1 cellular context compared by ENCODE assay signal in the genomic region with DNA sequence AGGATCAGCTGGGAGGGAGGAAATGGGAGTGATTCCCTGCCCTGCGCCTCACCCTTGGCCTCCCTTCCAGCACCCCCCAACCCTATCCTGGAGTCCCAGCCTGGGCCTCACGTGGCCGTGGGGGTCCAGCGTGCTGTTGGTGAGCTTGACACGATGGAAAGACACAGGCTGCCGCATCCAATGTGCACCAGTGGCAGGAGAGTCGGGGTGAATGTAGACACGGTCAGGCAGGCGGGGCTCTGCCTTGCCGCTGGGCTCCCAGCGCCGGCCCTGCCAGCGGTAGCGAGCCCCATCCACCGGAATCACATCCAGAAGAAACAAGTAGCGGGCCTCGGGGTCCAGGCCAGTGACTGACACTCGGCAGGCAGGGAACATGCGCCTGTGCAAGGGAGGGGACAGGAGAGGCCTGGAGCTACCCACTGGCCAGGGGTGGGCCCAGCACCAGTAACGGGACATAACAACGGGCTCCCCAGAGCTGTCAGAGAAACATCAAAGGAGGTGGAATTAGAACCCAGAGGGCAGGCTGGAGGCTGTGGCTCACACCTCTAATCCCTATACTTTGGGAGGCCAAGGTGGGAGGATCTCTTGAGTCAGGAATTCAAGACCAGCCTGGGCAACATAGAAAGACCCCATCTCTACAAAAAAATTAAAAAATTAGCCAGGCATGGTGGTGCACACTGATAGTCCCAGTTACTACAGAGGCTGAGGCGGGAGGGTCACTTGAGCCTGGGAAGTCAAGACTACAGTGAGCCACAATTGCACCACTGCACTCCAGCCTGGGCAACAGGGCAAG.
A peak's percentile ranks its signal among the peaks of the same experiment; 100 is the strongest.
TF ChIP-seq lines count a peak whose summit lies in the region.

No MANE protein-coding gene starts in this region.

TF ChIP-seq in HepG2, 621 proteins besides CTCF, POLR2A, EP300 and RAD21 (continued from another document and continues in another):
- TF ChIP-seq, protein P1, sequence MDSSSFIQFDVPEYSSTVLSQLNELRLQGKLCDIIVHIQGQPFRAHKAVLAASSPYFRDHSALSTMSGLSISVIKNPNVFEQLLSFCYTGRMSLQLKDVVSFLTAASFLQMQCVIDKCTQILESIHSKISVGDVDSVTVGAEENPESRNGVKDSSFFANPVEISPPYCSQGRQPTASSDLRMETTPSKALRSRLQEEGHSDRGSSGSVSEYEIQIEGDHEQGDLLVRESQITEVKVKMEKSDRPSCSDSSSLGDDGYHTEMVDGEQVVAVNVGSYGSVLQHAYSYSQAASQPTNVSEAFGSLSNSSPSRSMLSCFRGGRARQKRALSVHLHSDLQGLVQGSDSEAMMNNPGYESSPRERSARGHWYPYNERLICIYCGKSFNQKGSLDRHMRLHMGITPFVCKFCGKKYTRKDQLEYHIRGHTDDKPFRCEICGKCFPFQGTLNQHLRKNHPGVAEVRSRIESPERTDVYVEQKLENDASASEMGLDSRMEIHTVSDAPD (CRISPR knock-in tag; IDR thresholded peaks at IDR 0.05), result no peak
- TF ChIP-seq, protein P2, sequence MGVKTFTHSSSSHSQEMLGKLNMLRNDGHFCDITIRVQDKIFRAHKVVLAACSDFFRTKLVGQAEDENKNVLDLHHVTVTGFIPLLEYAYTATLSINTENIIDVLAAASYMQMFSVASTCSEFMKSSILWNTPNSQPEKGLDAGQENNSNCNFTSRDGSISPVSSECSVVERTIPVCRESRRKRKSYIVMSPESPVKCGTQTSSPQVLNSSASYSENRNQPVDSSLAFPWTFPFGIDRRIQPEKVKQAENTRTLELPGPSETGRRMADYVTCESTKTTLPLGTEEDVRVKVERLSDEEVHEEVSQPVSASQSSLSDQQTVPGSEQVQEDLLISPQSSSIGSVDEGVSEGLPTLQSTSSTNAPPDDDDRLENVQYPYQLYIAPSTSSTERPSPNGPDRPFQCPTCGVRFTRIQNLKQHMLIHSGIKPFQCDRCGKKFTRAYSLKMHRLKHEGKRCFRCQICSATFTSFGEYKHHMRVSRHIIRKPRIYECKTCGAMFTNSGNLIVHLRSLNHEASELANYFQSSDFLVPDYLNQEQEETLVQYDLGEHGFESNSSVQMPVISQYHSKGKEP (CRISPR knock-in tag; IDR thresholded peaks at IDR 0.05), result no peak
- TF ChIP-seq RAD51 (IDR thresholded peaks at IDR 0.05; ENCODE audit: borderline replicate concordance) (no peak), RCOR2 (CRISPR knock-in tag; IDR thresholded peaks at IDR 0.05) (no peak), ARNTL (CRISPR knock-in tag; IDR thresholded peaks at IDR 0.05) (no peak), ZNF562 (CRISPR knock-in tag; IDR thresholded peaks at IDR 0.05; ENCODE audit: borderline replicate concordance) (no peak), SMAD9 (CRISPR knock-in tag; IDR thresholded peaks at IDR 0.05) (no peak), RBM22 (optimal IDR thresholded peaks at IDR 0.05; ENCODE audit: low read length) (no peak), SKI (IDR thresholded peaks at IDR 0.05; ENCODE audit: partially characterized antibody) (no peak), AKAP8 (CRISPR knock-in tag; IDR thresholded peaks at IDR 0.05) (no peak), HMGA1 (CRISPR knock-in tag; conservative IDR thresholded peaks at IDR 0.05) (no peak), ZNF776 (CRISPR knock-in tag; IDR thresholded peaks at IDR 0.05) (no peak; the same call in 1 of the 2 replicates), SPEN (CRISPR knock-in tag; IDR thresholded peaks at IDR 0.05; ENCODE audit: low read depth) (peak; percentile 67), ZNF124 (CRISPR knock-in tag; IDR thresholded peaks at IDR 0.05) (no peak), PHF20 (CRISPR knock-in tag; IDR thresholded peaks at IDR 0.05) (0 out of 2 replicates have a peak, but pooled peaks have one; percentile 26), AGO2 (optimal IDR thresholded peaks at IDR 0.05; ENCODE audit: low read depth, low read length) (peak; percentile 79), GATA4 (IDR thresholded peaks at IDR 0.05; ENCODE audit: borderline replicate concordance, low read depth) (no peak), NKX3-1 (CRISPR knock-in tag; IDR thresholded peaks at IDR 0.05) (no peak), ASH2L (IDR thresholded peaks at IDR 0.05; ENCODE audit: insufficient read length, low read depth, low read length) (no peak), ZNF343 (CRISPR knock-in tag; IDR thresholded peaks at IDR 0.05) (no peak), ZNF746 (CRISPR knock-in tag; IDR thresholded peaks at IDR 0.05) (0 out of 2 replicates have a peak, but pooled peaks have one; percentile 22), MAFF (IDR thresholded peaks at IDR 0.05; ENCODE audit: low read depth, low read length) (no peak), TAF1 (CRISPR knock-in tag; IDR thresholded peaks at IDR 0.05) (no peak), JUND (CRISPR knock-in tag; IDR thresholded peaks at IDR 0.05) (no peak), KAT2B (IDR thresholded peaks at IDR 0.05; ENCODE audit: borderline replicate concordance, low read depth, low read length) (no peak), ZNF431 (CRISPR knock-in tag; IDR thresholded peaks at IDR 0.05; ENCODE audit: borderline replicate concordance, low read depth) (0 out of 2 replicates have a peak, but pooled peaks have one; percentile 21), ZNF180 (CRISPR knock-in tag; IDR thresholded peaks at IDR 0.05; ENCODE audit: borderline replicate concordance, low read depth) (no peak), KLF16 (CRISPR knock-in tag; IDR thresholded peaks at IDR 0.05) (no peak)
- TF ChIP-seq, protein P3, sequence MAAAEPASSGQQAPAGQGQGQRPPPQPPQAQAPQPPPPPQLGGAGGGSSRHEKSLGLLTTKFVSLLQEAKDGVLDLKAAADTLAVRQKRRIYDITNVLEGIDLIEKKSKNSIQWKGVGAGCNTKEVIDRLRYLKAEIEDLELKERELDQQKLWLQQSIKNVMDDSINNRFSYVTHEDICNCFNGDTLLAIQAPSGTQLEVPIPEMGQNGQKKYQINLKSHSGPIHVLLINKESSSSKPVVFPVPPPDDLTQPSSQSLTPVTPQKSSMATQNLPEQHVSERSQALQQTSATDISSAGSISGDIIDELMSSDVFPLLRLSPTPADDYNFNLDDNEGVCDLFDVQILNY (CRISPR knock-in tag; conservative IDR thresholded peaks at IDR 0.05), result no peak
- TF ChIP-seq, protein P4, sequence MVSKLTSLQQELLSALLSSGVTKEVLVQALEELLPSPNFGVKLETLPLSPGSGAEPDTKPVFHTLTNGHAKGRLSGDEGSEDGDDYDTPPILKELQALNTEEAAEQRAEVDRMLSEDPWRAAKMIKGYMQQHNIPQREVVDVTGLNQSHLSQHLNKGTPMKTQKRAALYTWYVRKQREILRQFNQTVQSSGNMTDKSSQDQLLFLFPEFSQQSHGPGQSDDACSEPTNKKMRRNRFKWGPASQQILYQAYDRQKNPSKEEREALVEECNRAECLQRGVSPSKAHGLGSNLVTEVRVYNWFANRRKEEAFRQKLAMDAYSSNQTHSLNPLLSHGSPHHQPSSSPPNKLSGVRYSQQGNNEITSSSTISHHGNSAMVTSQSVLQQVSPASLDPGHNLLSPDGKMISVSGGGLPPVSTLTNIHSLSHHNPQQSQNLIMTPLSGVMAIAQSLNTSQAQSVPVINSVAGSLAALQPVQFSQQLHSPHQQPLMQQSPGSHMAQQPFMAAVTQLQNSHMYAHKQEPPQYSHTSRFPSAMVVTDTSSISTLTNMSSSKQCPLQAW (CRISPR knock-in tag; IDR thresholded peaks at IDR 0.05), result peak; percentile 35; the same call in 1 of the 2 replicates
- TF ChIP-seq, protein P5, sequence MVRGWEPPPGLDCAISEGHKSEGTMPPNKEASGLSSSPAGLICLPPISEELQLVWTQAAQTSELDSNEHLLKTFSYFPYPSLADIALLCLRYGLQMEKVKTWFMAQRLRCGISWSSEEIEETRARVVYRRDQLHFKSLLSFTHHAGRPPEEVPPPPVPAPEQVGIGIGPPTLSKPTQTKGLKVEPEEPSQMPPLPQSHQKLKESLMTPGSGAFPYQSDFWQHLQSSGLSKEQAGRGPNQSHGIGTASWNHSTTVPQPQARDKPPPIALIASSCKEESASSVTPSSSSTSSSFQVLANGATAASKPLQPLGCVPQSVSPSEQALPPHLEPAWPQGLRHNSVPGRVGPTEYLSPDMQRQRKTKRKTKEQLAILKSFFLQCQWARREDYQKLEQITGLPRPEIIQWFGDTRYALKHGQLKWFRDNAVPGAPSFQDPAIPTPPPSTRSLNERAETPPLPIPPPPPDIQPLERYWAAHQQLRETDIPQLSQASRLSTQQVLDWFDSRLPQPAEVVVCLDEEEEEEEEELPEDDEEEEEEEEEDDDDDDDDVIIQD (CRISPR knock-in tag; IDR thresholded peaks at IDR 0.05; ENCODE audit: low read depth), result 0 out of 2 replicates have a peak, but pooled peaks have one; percentile 4
- TF ChIP-seq, protein P6, sequence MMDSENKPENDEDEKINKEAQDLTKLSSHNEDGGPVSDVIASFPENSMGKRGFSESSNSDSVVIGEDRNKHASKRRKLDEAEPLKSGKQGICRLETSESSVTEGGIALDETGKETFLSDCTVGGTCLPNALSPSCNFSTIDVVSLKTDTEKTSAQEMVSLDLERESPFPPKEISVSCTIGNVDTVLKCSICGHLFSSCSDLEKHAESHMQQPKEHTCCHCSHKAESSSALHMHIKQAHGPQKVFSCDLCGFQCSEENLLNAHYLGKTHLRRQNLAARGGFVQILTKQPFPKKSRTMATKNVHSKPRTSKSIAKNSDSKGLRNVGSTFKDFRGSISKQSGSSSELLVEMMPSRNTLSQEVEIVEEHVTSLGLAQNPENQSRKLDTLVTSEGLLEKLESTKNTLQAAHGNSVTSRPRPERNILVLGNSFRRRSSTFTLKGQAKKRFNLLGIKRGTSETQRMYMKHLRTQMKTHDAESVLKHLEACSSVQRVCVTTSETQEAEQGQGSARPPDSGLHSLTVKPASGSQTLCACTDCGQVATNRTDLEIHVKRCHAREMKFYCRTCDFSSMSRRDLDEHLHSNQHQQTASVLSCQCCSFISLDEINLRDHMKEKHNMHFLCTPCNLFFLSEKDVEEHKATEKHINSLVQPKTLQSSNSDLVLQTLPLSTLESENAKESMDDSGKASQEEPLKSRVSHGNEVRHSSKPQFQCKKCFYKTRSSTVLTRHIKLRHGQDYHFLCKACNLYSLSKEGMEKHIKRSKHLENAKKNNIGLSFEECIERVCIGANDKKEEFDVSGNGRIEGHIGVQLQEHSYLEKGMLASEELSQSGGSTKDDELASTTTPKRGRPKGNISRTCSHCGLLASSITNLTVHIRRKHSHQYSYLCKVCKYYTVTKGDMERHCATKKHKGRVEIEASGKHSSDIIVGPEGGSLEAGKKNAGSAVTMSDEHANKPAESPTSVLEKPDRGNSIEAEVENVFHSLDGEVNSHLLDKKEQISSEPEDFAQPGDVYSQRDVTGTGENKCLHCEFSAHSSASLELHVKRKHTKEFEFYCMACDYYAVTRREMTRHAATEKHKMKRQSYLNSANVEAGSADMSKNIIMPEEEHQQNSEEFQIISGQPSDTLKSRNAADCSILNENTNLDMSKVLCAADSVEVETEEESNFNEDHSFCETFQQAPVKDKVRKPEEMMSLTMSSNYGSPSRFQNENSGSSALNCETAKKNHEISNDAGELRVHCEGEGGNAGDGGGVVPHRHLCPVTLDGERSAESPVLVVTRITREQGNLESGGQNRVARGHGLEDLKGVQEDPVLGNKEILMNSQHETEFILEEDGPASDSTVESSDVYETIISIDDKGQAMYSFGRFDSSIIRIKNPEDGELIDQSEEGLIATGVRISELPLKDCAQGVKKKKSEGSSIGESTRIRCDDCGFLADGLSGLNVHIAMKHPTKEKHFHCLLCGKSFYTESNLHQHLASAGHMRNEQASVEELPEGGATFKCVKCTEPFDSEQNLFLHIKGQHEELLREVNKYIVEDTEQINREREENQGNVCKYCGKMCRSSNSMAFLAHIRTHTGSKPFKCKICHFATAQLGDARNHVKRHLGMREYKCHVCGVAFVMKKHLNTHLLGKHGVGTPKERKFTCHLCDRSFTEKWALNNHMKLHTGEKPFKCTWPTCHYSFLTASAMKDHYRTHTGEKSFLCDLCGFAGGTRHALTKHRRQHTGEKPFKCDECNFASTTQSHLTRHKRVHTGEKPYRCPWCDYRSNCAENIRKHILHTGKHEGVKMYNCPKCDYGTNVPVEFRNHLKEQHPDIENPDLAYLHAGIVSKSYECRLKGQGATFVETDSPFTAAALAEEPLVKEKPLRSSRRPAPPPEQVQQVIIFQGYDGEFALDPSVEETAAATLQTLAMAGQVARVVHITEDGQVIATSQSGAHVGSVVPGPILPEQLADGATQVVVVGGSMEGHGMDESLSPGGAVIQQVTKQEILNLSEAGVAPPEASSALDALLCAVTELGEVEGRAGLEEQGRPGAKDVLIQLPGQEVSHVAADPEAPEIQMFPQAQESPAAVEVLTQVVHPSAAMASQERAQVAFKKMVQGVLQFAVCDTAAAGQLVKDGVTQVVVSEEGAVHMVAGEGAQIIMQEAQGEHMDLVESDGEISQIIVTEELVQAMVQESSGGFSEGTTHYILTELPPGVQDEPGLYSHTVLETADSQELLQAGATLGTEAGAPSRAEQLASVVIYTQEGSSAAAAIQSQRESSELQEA (CRISPR knock-in tag; IDR thresholded peaks at IDR 0.05; ENCODE audit: not compliant biosample characterization), result peak; percentile 77
- TF ChIP-seq, protein P7, sequence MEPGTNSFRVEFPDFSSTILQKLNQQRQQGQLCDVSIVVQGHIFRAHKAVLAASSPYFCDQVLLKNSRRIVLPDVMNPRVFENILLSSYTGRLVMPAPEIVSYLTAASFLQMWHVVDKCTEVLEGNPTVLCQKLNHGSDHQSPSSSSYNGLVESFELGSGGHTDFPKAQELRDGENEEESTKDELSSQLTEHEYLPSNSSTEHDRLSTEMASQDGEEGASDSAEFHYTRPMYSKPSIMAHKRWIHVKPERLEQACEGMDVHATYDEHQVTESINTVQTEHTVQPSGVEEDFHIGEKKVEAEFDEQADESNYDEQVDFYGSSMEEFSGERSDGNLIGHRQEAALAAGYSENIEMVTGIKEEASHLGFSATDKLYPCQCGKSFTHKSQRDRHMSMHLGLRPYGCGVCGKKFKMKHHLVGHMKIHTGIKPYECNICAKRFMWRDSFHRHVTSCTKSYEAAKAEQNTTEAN (CRISPR knock-in tag; conservative IDR thresholded peaks at IDR 0.05), result no peak
- TF ChIP-seq, protein P8, sequence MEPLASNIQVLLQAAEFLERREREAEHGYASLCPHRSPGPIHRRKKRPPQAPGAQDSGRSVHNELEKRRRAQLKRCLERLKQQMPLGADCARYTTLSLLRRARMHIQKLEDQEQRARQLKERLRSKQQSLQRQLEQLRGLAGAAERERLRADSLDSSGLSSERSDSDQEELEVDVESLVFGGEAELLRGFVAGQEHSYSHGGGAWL (CRISPR knock-in tag; IDR thresholded peaks at IDR 0.05), result no peak
